8 cellular contexts compared by ENCODE assay signal in the genomic region with DNA sequence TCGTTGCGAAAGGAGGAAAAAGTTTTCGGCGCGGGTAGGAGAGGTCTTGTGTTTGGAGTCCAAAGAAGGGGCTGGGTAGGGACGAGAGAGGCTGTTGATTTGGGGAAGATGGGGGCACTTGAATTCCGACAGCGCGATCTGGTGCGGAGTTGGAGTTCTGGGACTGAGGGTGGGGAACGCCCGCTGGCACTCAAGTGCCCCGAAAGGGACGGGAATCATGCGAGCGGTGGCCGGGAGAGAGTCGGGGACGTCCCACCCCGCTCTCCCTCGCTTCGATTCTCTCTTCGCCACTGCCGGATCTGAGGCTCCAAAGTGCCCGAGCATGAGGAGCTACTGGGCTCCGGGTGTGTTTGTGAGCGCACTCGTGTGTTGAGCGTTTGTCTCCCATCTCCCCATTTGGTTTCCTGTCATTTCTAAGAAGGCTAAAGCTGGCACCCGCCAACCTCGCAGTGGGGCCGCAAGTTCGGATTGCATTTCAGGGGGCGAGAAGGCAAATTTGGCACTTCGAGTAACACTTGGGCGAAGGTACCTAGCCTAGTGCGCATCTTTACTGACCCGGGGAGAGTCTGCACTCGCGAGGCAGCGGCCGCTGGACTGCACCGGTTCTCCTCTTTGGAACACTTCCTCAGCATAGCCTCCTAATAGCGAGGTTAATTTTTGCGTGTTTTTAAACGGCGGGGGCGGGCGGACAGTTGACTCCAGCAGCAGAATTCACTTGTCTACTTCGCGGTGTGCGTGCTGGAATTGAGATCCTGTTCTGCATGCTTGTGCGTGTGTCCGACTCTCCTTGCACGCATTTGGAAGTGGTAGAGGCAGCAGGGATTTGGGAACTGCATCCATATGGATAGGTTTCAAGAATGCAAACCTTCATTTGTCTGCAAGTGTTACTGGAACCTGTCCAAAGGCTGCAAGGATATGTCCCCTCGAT. TPM values are rescaled to one million over a fixed set of nuclear protein-coding genes. Genes with fewer than 3 reads are reported as not detected.
DNase-seq lines count a peak whose midpoint lies in the region; ATAC-seq and TF ChIP-seq lines count a peak whose summit lies in the region.

No MANE protein-coding gene starts in this region.

- H3K36me3 ChIP-seq in ES-I3 (ENCODE audit: insufficient read depth, low read length) = no peaks in the 10 kb centered on the region

- peak overlapping the region; percentile 85 for H3K4me3 Mint-ChIP-seq in progenitor cell of endocrine pancreas (ENCODE audit: low read depth)

- DNase-seq in RPMI8226 = peak; percentile 62
- peak in 1 of 2 donors; percentile 2 for DNase-seq in foreskin fibroblast
- peak; percentile 10 for DNase-seq in progenitor cell of endocrine pancreas (ENCODE audit: low spot score, unreplicated experiment)
- DNase-seq in Kasumi-1 (lab: John Stamatoyannopoulos, UW) = no peak
- DNase-seq in GM10266 (ENCODE audit: extremely low spot score) = no peak
- no peak for DNase-seq in HCEC 1CT

- no peaks in the 10 kb centered on the region for H3K36me3 Mint-ChIP-seq in progenitor cell of endocrine pancreas (ENCODE audit: insufficient read depth)

- H3K27me3 Mint-ChIP-seq in progenitor cell of endocrine pancreas = peaks cover 93% of the 10 kb centered on the region

- H3K9me3 ChIP-seq in ES-I3 (ENCODE audit: control insufficient read depth, insufficient read depth, low read length) = no peaks in the 10 kb centered on the region

- H3K9me3 Mint-ChIP-seq in progenitor cell of endocrine pancreas (ENCODE audit: low read depth) = no peaks in the 10 kb centered on the region

- TF ChIP-seq CTCF in foreskin fibroblast (IDR thresholded peaks at IDR 0.05; ENCODE audit: low read depth, low read length) (no peak), progenitor cell of endocrine pancreas (IDR thresholded peaks at IDR 0.05; ENCODE audit: unreplicated experiment) (no peak), GM10266 (IDR thresholded peaks at IDR 0.05; ENCODE audit: control insufficient read depth, insufficient read depth, low read depth, missing control alignments) (no peak)

- H3K27ac Mint-ChIP-seq in progenitor cell of endocrine pancreas = peak overlapping the region; percentile 78

- H3K4me3 ChIP-seq in foreskin fibroblast (ENCODE audit: low read depth in 1 of 2, low read length in 2 of 2) = peak overlapping the region; percentile 43 to 55

- peak overlapping the region; percentile 67 for H3K9ac ChIP-seq in ES-I3 (ENCODE audit: low read depth, low read length)

- H3K4me1 Mint-ChIP-seq in progenitor cell of endocrine pancreas (ENCODE audit: low read depth) = peaks cover 23% of the 10 kb centered on the region

- no peaks in the 10 kb centered on the region for H3K4me1 ChIP-seq in ES-I3 (ENCODE audit: insufficient read depth, low read length)

- ATAC-seq in GM21423 (IDR thresholded peaks at IDR 0.05; ENCODE audit: unreplicated experiment) = no peak

RNA-seq across cellular contexts. Expression of a gene that starts 1.2 kb away (rescaled TPM):
- 2.0 and 3.0 TPM in 2 replicates for total RNA-seq in progenitor cell of endocrine pancreas

Comparison
In these comparisons a context has a peak if more than half of its experiments do, and no peak if none do; other contexts are left out.
1. DNase-seq: peak in RPMI8226 (single experiment) and progenitor cell of endocrine pancreas (single experiment); none in Kasumi-1 (0 of 2), GM10266 (single experiment) and HCEC 1CT (single experiment).